ENCODE assay signal across 10 cellular contexts in the genomic region with DNA sequence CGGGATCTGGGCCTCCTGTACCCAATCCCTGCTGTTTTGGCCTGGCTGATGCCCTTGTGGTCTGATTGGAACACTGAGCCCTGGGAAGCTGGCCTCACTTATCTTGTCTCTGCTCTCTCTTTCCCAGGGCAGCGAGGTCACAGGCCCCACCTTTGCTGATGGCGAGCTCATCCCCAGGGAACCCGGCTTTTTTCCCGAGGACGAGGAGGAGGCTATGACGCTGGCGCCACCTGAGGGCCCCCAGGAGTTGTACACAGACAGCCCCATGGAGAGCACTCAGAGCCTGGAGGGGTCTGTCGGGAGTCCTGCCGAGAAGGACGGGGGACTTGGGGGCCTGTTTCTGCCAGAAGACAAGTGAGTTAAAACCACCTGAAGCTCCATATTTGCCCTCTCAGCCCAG.
DNase-seq lines count a peak whose midpoint lies in the region; ATAC-seq and TF ChIP-seq lines count a peak whose summit lies in the region.
"Had no signal": no experiment of that assay in that cellular context is flagged by ENCODE, and none has a peak within 500 bp of the region (broad histone marks: within the 10 kb centered on the region; RNA-seq: fewer than 3 reads in every experiment).

No MANE protein-coding gene starts in this region.

- H3K36me3 ChIP-seq in effector memory CD4-positive, alpha-beta T cell (ENCODE audit: control insufficient read depth, insufficient read depth, low read length), result peaks cover 23% of the 10 kb centered on the region

- H3K36me3 Mint-ChIP-seq in brain, result peaks cover 14% of the 10 kb centered on the region

- ATAC-seq in HG02798 (IDR thresholded peaks at IDR 0.05; ENCODE audit: poor library complexity, unreplicated experiment), result no peak

- H3K4me1 Mint-ChIP-seq in brain, result peaks cover 14% of the 10 kb centered on the region

- H3K27ac ChIP-seq in effector memory CD4-positive, alpha-beta T cell (ENCODE audit: insufficient read depth, low read length, poor library complexity, severe bottlenecking), result no peak overlapping the region
- H3K27ac ChIP-seq: BLaER1 treated with 17β-estradiol and CSF1 and Interleukin-3, amounts not matched to agents 10 nM and 100 nM had no signal

- no peak overlapping the region for H3K4me3 ChIP-seq in effector memory CD4-positive, alpha-beta T cell (ENCODE audit: insufficient read depth, low read depth, low read length, poor library complexity, severe bottlenecking)
- H3K4me3 ChIP-seq: BLaER1 treated with 17β-estradiol and CSF1 and Interleukin-3, amounts not matched to agents 10 nM and 100 nM had no signal

- H3K9me3 Mint-ChIP-seq in brain, result no peaks in the 10 kb centered on the region

- H3K27me3 Mint-ChIP-seq in brain, result no peaks in the 10 kb centered on the region

- H3K27me3 ChIP-seq in effector memory CD4-positive, alpha-beta T cell (replicated peaks; ENCODE audit: control insufficient read depth, insufficient read depth, low read length, poor library complexity, severe bottlenecking), result no peaks in the 10 kb centered on the region
- H3K27me3 ChIP-seq: BLaER1 treated with 17β-estradiol and CSF1 and Interleukin-3, amounts not matched to agents 10 nM and 100 nM had no signal

- H3K27ac Mint-ChIP-seq in brain, result peak overlapping the region in 3 of 5 experiments; percentile 21 to 47 (median 34)

- no peaks in the 10 kb centered on the region for H3K9me3 ChIP-seq in effector memory CD4-positive, alpha-beta T cell (ENCODE audit: control insufficient read depth, low read length)
- H3K9me3 ChIP-seq: BLaER1 treated with 17β-estradiol and CSF1 and Interleukin-3, amounts not matched to agents 10 nM and 100 nM had no signal

- no peak overlapping the region for H3K4me3 Mint-ChIP-seq in brain

- H3K4me1 ChIP-seq in effector memory CD4-positive, alpha-beta T cell (ENCODE audit: control insufficient read depth, insufficient read depth, low read length, poor library complexity, severe bottlenecking), result no peaks in the 10 kb centered on the region

- peak; percentile 32 to 36 for TF ChIP-seq CTCF in brain (conservative IDR thresholded peaks at IDR 0.05)

- DNase-seq in NCI-H2196 (lab: John Stamatoyannopoulos, UW; ENCODE audit: unreplicated experiment) (peak; percentile 28), NCI-H2196 treated with DMSO at 0.1 percent for 48 hours (lab: John Stamatoyannopoulos, UW; ENCODE audit: unreplicated experiment) (no peak), HuH-7 (ENCODE audit: low spot score) (peak; percentile 58), myocyte (ENCODE audit: low read depth) (peak; percentile 35), RKO (ENCODE audit: low spot score) (no peak)
- no peak for DNase-seq in effector memory CD4-positive, alpha-beta T cell
- DNase-seq: effector CD4-positive, alpha-beta T cell had no signal

Comparison
In these comparisons a context has a peak if more than half of its experiments do, and no peak if none do; other contexts are left out.
1. DNase-seq: peak in NCI-H2196 (single experiment), HuH-7 (single experiment) and myocyte (single experiment); none in NCI-H2196 treated with DMSO at 0.1 percent for 48 hours (single experiment), RKO (single experiment) and effector memory CD4-positive, alpha-beta T cell (0 of 3).